ENCODE assay signal across 17 cellular contexts in the genomic region with DNA sequence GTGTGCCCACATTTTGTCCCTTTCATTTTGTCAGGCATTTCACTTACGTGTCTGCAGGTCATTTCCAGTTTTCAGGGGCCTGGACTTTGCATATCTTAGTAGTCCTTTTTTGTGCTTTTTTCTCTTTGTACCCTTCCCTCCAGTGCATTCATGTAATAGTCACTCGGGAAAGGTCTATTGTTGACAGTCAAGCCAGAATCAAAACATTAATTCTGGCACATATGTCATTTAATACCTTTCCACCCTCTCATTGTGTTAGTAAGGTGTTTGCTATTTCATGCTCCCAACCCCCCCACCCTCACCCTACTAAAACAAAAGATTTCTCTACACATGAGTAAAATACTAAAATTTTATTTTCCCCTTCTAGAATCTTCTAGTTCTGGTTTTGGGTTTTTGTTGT. TPM values are rescaled to one million over a fixed set of nuclear protein-coding genes. Genes with fewer than 3 reads are reported as not detected.
DNase-seq lines count a peak whose midpoint lies in the region; ATAC-seq and TF ChIP-seq lines count a peak whose summit lies in the region.
"Had no signal": no experiment of that assay in that cellular context is flagged by ENCODE, and none has a peak within 500 bp of the region (broad histone marks: within the 10 kb centered on the region; RNA-seq: fewer than 3 reads in every experiment).

No MANE protein-coding gene starts in this region.

- peak overlapping the region; percentile 78 to 85 for H3K27ac Mint-ChIP-seq in natural killer cell treated with Interleukin-12 subunit alpha and Interleukin-12 subunit beta and Interleukin-15 and Interleukin-18, amount 100 ng/mL, for 72 hours
- H3K27ac Mint-ChIP-seq in natural killer cell: peak overlapping the region in 1 of 2 donors; percentile 81
- H3K27ac Mint-ChIP-seq in activated CD8-positive, alpha-beta T cell treated with anti-CD3 and anti-CD28 coated beads for 36 hours: peak overlapping the region; percentile 88

- CTCF ChIA-PET in activated CD8-positive, alpha-beta T cell treated with anti-CD3 and anti-CD28 coated beads for 36 hours (lab: Charles Lee): no interaction called here

- peaks cover 3% of the 10 kb centered on the region for H3K79me1 ChIP-seq in mesenchymal stem cell (replicated peaks; ENCODE audit: low read length, poor library complexity, severe bottlenecking)

- H3K4me2 ChIP-seq in mesenchymal stem cell (ENCODE audit: low read length, poor library complexity, severe bottlenecking): no peak overlapping the region
- H3K4me2 ChIP-seq: smooth muscle cell had no signal

- H3K4ac ChIP-seq in mesenchymal stem cell (ENCODE audit: low read depth in 1 of 2, low read length in 2 of 2): no peak overlapping the region

- peaks cover 20 to 23% of the 10 kb centered on the region in 2 donors for H3K4me1 Mint-ChIP-seq in natural killer cell treated with Interleukin-12 subunit alpha and Interleukin-12 subunit beta and Interleukin-15 and Interleukin-18, amount 100 ng/mL, for 72 hours (ENCODE audit: low read depth in 2 of 2)
- H3K4me1 Mint-ChIP-seq in natural killer cell: peaks cover 23% of the 10 kb centered on the region in 2 donors
- H3K4me1 Mint-ChIP-seq in activated CD8-positive, alpha-beta T cell treated with anti-CD3 and anti-CD28 coated beads for 36 hours (ENCODE audit: low read depth): peaks cover 24% of the 10 kb centered on the region

- POLR2A ChIA-PET in activated CD8-positive, alpha-beta T cell treated with anti-CD3 and anti-CD28 coated beads for 36 hours (lab: Charles Lee): interaction anchor here (1.8 to 2.9 kb wide), 2 partner anchors 16 to 20 kb away, joined by 3 to 7 read pairs; no protein-coding TSS in a partner anchor

- H3K36me3 ChIP-seq in mesenchymal stem cell (ENCODE audit: control insufficient read depth in 1 of 2, insufficient read depth in 2 of 2, low read depth in 1 of 2, low read length in 2 of 2): peaks cover 20 to 31% of the 10 kb centered on the region in 2 experiments

- intact Hi-C loops in natural killer cell (cut with micrococcal nuclease): no loop called here
- intact Hi-C loops in activated CD8-positive, alpha-beta T cell treated with anti-CD3 and anti-CD28 coated beads for 36 hours (cut with micrococcal nuclease): no loop called here

- H3K14ac ChIP-seq in mesenchymal stem cell (ENCODE audit: low read length in 2 of 2): no peak overlapping the region

- DNase-seq in natural killer cell treated with Interleukin-12 subunit alpha and Interleukin-12 subunit beta and Interleukin-15 and Interleukin-18, amount 100 ng/mL, for 72 hours (ENCODE audit: low spot score): no peak
- DNase-seq in natural killer cell: no peak
- no peak for DNase-seq in activated CD8-positive, alpha-beta T cell treated with anti-CD3 and anti-CD28 coated beads for 36 hours
- DNase-seq in mesenchymal stem cell: no peak
- DNase-seq in C1 segment of cervical spinal cord (lab: John Stamatoyannopoulos, UW): no peak
- DNase-seq in SW 1271 (lab: John Stamatoyannopoulos, UW): no peak
- DNase-seq in NCI-H345 (lab: John Stamatoyannopoulos, UW): no peak
- no peak for DNase-seq in cerebellum (ENCODE audit: low spot score)
- DNase-seq: AML-193, DMS53, mucosa of descending colon, posterior cingulate gyrus, SHP77 treated with DMSO at 0.1 percent for 48 hours, stomach had no signal

- no peak overlapping the region for H2AK5ac ChIP-seq in mesenchymal stem cell (ENCODE audit: low read length, severe bottlenecking)

- H4K8ac ChIP-seq in mesenchymal stem cell (ENCODE audit: low read length): no peak overlapping the region

- peak overlapping the region; percentile 70 for H3K27ac ChIP-seq in mesenchymal stem cell (ENCODE audit: low read length, poor library complexity, severe bottlenecking)
- H3K27ac ChIP-seq: cardiac muscle cell, vagina had no signal

- no peak for TF ChIP-seq CTCF in natural killer cell (IDR thresholded peaks at IDR 0.05)
- TF ChIP-seq CTCF in activated CD8-positive, alpha-beta T cell treated with anti-CD3 and anti-CD28 coated beads for 36 hours (IDR thresholded peaks at IDR 0.05): no peak

- no peak for ATAC-seq in natural killer cell treated with Interleukin-12 subunit alpha and Interleukin-12 subunit beta and Interleukin-15 and Interleukin-18, amount 100 ng/mL, for 72 hours
- ATAC-seq in natural killer cell: no peak
- no peak for ATAC-seq in activated CD8-positive, alpha-beta T cell treated with anti-CD3 and anti-CD28 coated beads for 36 hours
- ATAC-seq: mucosa of descending colon had no signal

- peak overlapping the region in 1 of 2 experiments; percentile 9 for H3K18ac ChIP-seq in mesenchymal stem cell (ENCODE audit: low read depth in 1 of 2, low read length in 2 of 2)

- H3K27me3 Mint-ChIP-seq in natural killer cell treated with Interleukin-12 subunit alpha and Interleukin-12 subunit beta and Interleukin-15 and Interleukin-18, amount 100 ng/mL, for 72 hours: peaks cover 0 to 1% of the 10 kb centered on the region in 2 donors
- H3K27me3 Mint-ChIP-seq in natural killer cell (ENCODE audit: low read depth in 2 of 2): no peaks in the 10 kb centered on the region
- no peaks in the 10 kb centered on the region for H3K27me3 Mint-ChIP-seq in activated CD8-positive, alpha-beta T cell treated with anti-CD3 and anti-CD28 coated beads for 36 hours

- no peaks in the 10 kb centered on the region for H3K9me3 Mint-ChIP-seq in natural killer cell treated with Interleukin-12 subunit alpha and Interleukin-12 subunit beta and Interleukin-15 and Interleukin-18, amount 100 ng/mL, for 72 hours
- H3K9me3 Mint-ChIP-seq in natural killer cell: peaks cover 0 to 2% of the 10 kb centered on the region in 2 donors
- no peaks in the 10 kb centered on the region for H3K9me3 Mint-ChIP-seq in activated CD8-positive, alpha-beta T cell treated with anti-CD3 and anti-CD28 coated beads for 36 hours

- H2BK15ac ChIP-seq in mesenchymal stem cell (ENCODE audit: low read depth, poor library complexity, severe bottlenecking): no peak overlapping the region

- WGBS in mesenchymal stem cell: 100% methylated on average over 2 of the region's 2 CpGs

- no peak overlapping the region for H4K91ac ChIP-seq in mesenchymal stem cell (ENCODE audit: low read length)

- peak overlapping the region; percentile 61 for H3K4me3 Mint-ChIP-seq in natural killer cell treated with Interleukin-12 subunit alpha and Interleukin-12 subunit beta and Interleukin-15 and Interleukin-18, amount 100 ng/mL, for 72 hours
- H3K4me3 Mint-ChIP-seq in natural killer cell: no peak overlapping the region
- no peak overlapping the region for H3K4me3 Mint-ChIP-seq in activated CD8-positive, alpha-beta T cell treated with anti-CD3 and anti-CD28 coated beads for 36 hours

- H3K4me3 ChIP-seq in mesenchymal stem cell (ENCODE audit: insufficient read depth in 1 of 2, low read depth in 1 of 2, low read length in 2 of 2): no peak overlapping the region
- H3K4me3 ChIP-seq: cardiac muscle cell, mucosa of descending colon, smooth muscle cell, stomach, vagina had no signal

- H3K4me1 ChIP-seq in mesenchymal stem cell (ENCODE audit: control insufficient read depth, insufficient read depth, low read depth, low read length): peaks cover 14% of the 10 kb centered on the region

- H3K36me3 Mint-ChIP-seq in natural killer cell treated with Interleukin-12 subunit alpha and Interleukin-12 subunit beta and Interleukin-15 and Interleukin-18, amount 100 ng/mL, for 72 hours: peaks cover 13% of the 10 kb centered on the region
- H3K36me3 Mint-ChIP-seq in natural killer cell: peaks cover 12% of the 10 kb centered on the region
- H3K36me3 Mint-ChIP-seq in activated CD8-positive, alpha-beta T cell treated with anti-CD3 and anti-CD28 coated beads for 36 hours (ENCODE audit: low read depth): peaks cover 18% of the 10 kb centered on the region

- H3K23ac ChIP-seq in mesenchymal stem cell (ENCODE audit: low read length in 2 of 2): no peak overlapping the region

- no peak overlapping the region for H2AFZ ChIP-seq in mesenchymal stem cell (ENCODE audit: low read depth, low read length)

- no peak overlapping the region for H2BK120ac ChIP-seq in mesenchymal stem cell (ENCODE audit: low read depth, low read length)

- no peaks in the 10 kb centered on the region for H3K27me3 ChIP-seq in mesenchymal stem cell (ENCODE audit: control insufficient read depth in 1 of 2, insufficient read depth in 1 of 2, low read length in 2 of 2)
- H3K27me3 ChIP-seq: cardiac muscle cell, stomach, vagina had no signal

- H2BK12ac ChIP-seq in mesenchymal stem cell (ENCODE audit: low read length in 2 of 2): no peak overlapping the region

- H2BK5ac ChIP-seq in mesenchymal stem cell (ENCODE audit: low read depth, low read length, poor library complexity, severe bottlenecking): no peak overlapping the region

- no peak overlapping the region for H3K9ac ChIP-seq in mesenchymal stem cell (ENCODE audit: low read length)

- no peaks in the 10 kb centered on the region for H3K9me3 ChIP-seq in mesenchymal stem cell (ENCODE audit: control insufficient read depth, low read length)
- H3K9me3 ChIP-seq: mucosa of descending colon, stomach, vagina had no signal

RNA-seq across cellular contexts. Expression of a gene that starts 42.7 kb away (rescaled TPM):
- 10 to 100 TPM; 14.8 to 19.0 TPM for total RNA-seq in natural killer cell treated with Interleukin-12 subunit alpha and Interleukin-12 subunit beta and Interleukin-15 and Interleukin-18, amount 100 ng/mL, for 72 hours
- total RNA-seq in natural killer cell (10 to 100 TPM; 17.9 to 21.4 (median 18.8) TPM), cerebellum (47.1 TPM)
- 10 to 100 TPM; 13.5 to 14.3 TPM for total RNA-seq in activated CD8-positive, alpha-beta T cell treated with anti-CD3 and anti-CD28 coated beads for 36 hours
- 44.2 TPM for polyA plus RNA-seq in mesenchymal stem cell (2013, experiment 1 of 2)
- 45.8 TPM for polyA plus RNA-seq in mesenchymal stem cell (2013, experiment 2 of 2)
